ENCODE assay signal across 10 cellular contexts in the genomic region with DNA sequence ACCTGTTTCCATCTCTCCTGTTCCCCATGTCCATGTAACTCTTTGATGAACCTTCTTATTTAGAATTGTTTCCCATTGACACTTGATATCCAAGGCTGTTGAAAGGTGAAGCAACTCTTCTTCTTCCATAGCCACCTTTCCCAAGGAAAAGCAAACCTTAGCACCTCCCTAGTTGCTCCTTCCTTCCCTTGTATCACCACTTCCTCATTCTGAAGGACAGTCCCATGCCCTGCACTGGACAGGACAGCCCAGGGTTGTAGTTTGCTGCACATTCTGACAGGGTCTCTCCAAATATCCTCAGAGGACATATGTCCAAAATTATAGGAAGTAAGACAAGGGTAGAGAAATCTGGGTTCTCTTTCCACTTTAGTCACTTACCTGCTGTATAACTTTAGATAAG. TPM values are rescaled to one million over a fixed set of nuclear protein-coding genes. Genes with fewer than 3 reads are reported as not detected.
"Had no signal": no experiment of that assay in that cellular context is flagged by ENCODE, and none has a peak within 500 bp of the region (broad histone marks: within the 10 kb centered on the region; RNA-seq: fewer than 3 reads in every experiment).

No MANE protein-coding gene starts in this region.

- H3K9ac ChIP-seq: KMS-11 had no signal

- H3K27ac Mint-ChIP-seq: GM23338, H9 had no signal

- H3K4me2 ChIP-seq: GM23338, KMS-11 had no signal

- H3K4me3 ChIP-seq: GM23338 had no signal

- ATAC-seq: GM23338 had no signal

- H3K27ac ChIP-seq: KMS-11 had no signal

- H2AFZ ChIP-seq: GM23338 had no signal

- FAIRE-seq: H1, H54, HTR-8/SVneo had no signal

- H3K4me1 Mint-ChIP-seq: GM23338 had no signal

- DNase-seq: H9, HCEC 1CT, IMR-90, KBM-7 had no signal

- H3K4me3 Mint-ChIP-seq: GM23338, H9 had no signal

RNA-seq across cellular contexts. Expression of gene CUZD1, which starts 6.2 kb away (rescaled TPM):
- total RNA-seq: HT-29 had no signal

RNA-seq across cellular contexts. Expression of gene FAM24B, which starts 39.9 kb away (rescaled TPM):
- total RNA-seq: H9, HT-29 had no signal
